20 cellular contexts compared by ENCODE assay signal in the genomic region with DNA sequence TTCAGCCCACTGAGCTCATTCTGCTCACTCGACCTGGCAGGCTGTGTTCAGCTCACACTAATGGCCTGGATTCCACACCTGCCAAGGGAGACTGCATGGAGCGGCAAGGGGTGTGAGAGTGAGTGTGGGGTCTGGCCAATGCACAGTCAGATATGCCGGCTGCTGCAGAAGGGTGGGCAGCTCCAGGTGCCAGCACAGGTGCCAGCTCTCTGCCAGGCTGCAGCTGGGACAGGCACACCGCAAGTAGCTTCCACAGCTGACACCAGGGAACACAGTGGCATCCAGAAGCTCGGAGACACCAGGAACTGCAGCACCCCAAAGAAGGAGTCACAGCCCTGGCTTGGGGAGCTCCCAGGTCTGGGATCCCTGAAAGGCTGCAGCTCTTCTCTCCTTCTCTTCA.
DNase-seq lines count a peak whose midpoint lies in the region; ATAC-seq and TF ChIP-seq lines count a peak whose summit lies in the region.
"Had no signal": no experiment of that assay in that cellular context is flagged by ENCODE, and none has a peak within 500 bp of the region (broad histone marks: within the 10 kb centered on the region; RNA-seq: fewer than 3 reads in every experiment).

No MANE protein-coding gene starts in this region.

- no peak overlapping the region for H2BK5ac ChIP-seq in trophoblast cell (ENCODE audit: low read depth, low read length, poor library complexity)

- intact Hi-C loops in right cardiac atrium (cut with DNase I): no loop called here
- intact Hi-C loops in cardiac septum (cut with DNase I): no loop called here
- intact Hi-C loops in lower leg skin (cut with DNase I; ENCODE audit: low total_unique reads): no loop called here

- no peak overlapping the region for H3K4ac ChIP-seq in trophoblast cell (ENCODE audit: low read depth, low read length)

- H2BK120ac ChIP-seq in trophoblast cell (ENCODE audit: insufficient read depth, low read length, poor library complexity): peak overlapping the region; percentile 28

- H3K4me1 ChIP-seq in right cardiac atrium (ENCODE audit: control insufficient read depth, insufficient read depth, low read length) (no peaks in the 10 kb centered on the region), trophoblast cell (ENCODE audit: control insufficient read depth in 1 of 2, insufficient read depth in 2 of 2, low read length in 2 of 2) (peaks cover 10 to 11% of the 10 kb centered on the region in 2 experiments)
- H3K4me1 ChIP-seq: BLaER1, Caco-2 had no signal

- ATAC-seq in right cardiac atrium (peak in 1 of 2 donors; percentile 33), HG02938 (IDR thresholded peaks at IDR 0.05; ENCODE audit: unreplicated experiment) (no peak)
- ATAC-seq: CD8-positive, alpha-beta T cell; HCT116 had no signal

- H3K4me2 ChIP-seq in trophoblast cell (ENCODE audit: low read length): no peak overlapping the region
- H3K4me2 ChIP-seq: BLaER1 had no signal

- DNase-seq in right cardiac atrium (peak; percentile 7 to 32 (median 31)), cardiac septum (ENCODE audit: low spot score) (no peak), endothelial cell (ENCODE audit: low spot score) (no peak), mesothelial cell of epicardium (ENCODE audit: low spot score in 2 of 2, unreplicated experiment in 2 of 2) (no peak), trophoblast cell (no peak), NCI-H446 treated with DMSO at 0.1 percent for 48 hours (lab: John Stamatoyannopoulos, UW) (no peak), lower leg skin (ENCODE audit: low spot score in 2 of 2) (no peak)
- DNase-seq: Caco-2; CD4-positive, CD25-positive, alpha-beta regulatory T cell; CD8-positive, alpha-beta T cell; DMS153; DND-41; GM23248; H9 had no signal

- H3K27ac ChIP-seq in right cardiac atrium (ENCODE audit: low read length) (no peak overlapping the region), trophoblast cell (ENCODE audit: low read depth, low read length) (peak overlapping the region; percentile 60)
- H3K27ac ChIP-seq: 22Rv1, BLaER1, C4-2B, GM23248 had no signal

- peak overlapping the region; percentile 25 for H2BK12ac ChIP-seq in trophoblast cell (ENCODE audit: low read length)

- H2AFZ ChIP-seq in trophoblast cell (ENCODE audit: insufficient read depth, low read length, poor library complexity): no peak overlapping the region
- H2AFZ ChIP-seq: GM23248 had no signal

- H3K79me1 ChIP-seq in trophoblast cell (ENCODE audit: low read length): peaks cover 16% of the 10 kb centered on the region

- H3K9ac ChIP-seq in trophoblast cell (ENCODE audit: low read length): no peak overlapping the region
- H3K9ac ChIP-seq: BLaER1, GM23248 had no signal

- peaks cover 0 to 2% of the 10 kb centered on the region in 2 experiments for H3K36me3 ChIP-seq in trophoblast cell (ENCODE audit: control insufficient read depth in 1 of 2, insufficient read depth in 2 of 2, low read length in 2 of 2)
- H3K36me3 ChIP-seq: BLaER1 had no signal

- 80% methylated on average over 5 of the region's 5 CpGs for WGBS in right cardiac atrium
- no CpG with 5 or more reads among the region's 5 CpGs for WGBS in trophoblast cell (ENCODE audit: extremely low coverage, insufficient coverage, insufficient read length)
- 92 to 97% methylated on average over 5 of the region's 5 CpGs for WGBS in lower leg skin, 2 donors

- H3K23ac ChIP-seq in trophoblast cell (ENCODE audit: low read length): no peak overlapping the region

- H4K91ac ChIP-seq in trophoblast cell (ENCODE audit: low read depth, low read length): peak overlapping the region; percentile 10

- no peak for TF ChIP-seq POLR2A in lower leg skin (IDR thresholded peaks at IDR 0.05)

- no peaks in the 10 kb centered on the region for H3K79me2 ChIP-seq in trophoblast cell (ENCODE audit: control insufficient read depth, insufficient read depth, low read length, poor library complexity)

- TF ChIP-seq CTCF in endothelial cell (IDR thresholded peaks at IDR 0.05; ENCODE audit: unreplicated experiment): no peak
- no peak for TF ChIP-seq CTCF in mesothelial cell of epicardium (IDR thresholded peaks at IDR 0.05; ENCODE audit: unreplicated experiment)
- no peak for TF ChIP-seq CTCF in lower leg skin (IDR thresholded peaks at IDR 0.05)

- H3K27me3 ChIP-seq in right cardiac atrium (ENCODE audit: control insufficient read depth, insufficient read depth) (no peaks in the 10 kb centered on the region), trophoblast cell (ENCODE audit: insufficient read depth, low read length) (no peaks in the 10 kb centered on the region)
- H3K27me3 ChIP-seq: BLaER1 had no signal

- H4K8ac ChIP-seq in trophoblast cell (ENCODE audit: low read depth, low read length): no peak overlapping the region

- no peak overlapping the region for H4K12ac ChIP-seq in trophoblast cell (ENCODE audit: low read depth, low read length)

- H3K36me3 Mint-ChIP-seq in endothelial cell (ENCODE audit: low read depth, unreplicated experiment) (peaks cover 15% of the 10 kb centered on the region), mesothelial cell of epicardium (peaks cover 17% of the 10 kb centered on the region)
- H3K36me3 Mint-ChIP-seq: CD4-positive, CD25-positive, alpha-beta regulatory T cell; CD8-positive, alpha-beta T cell had no signal

- H3K4me1 Mint-ChIP-seq in endothelial cell (ENCODE audit: unreplicated experiment): no peaks in the 10 kb centered on the region
- peaks cover 25% of the 10 kb centered on the region for H3K4me1 Mint-ChIP-seq in mesothelial cell of epicardium
- H3K4me1 Mint-ChIP-seq: B cell; CD4-positive, CD25-positive, alpha-beta regulatory T cell; H9 had no signal

- H3K18ac ChIP-seq in trophoblast cell (ENCODE audit: low read length): peak overlapping the region; percentile 6

- H3K9me3 ChIP-seq in right cardiac atrium (ENCODE audit: control insufficient read depth, low read length): no peaks in the 10 kb centered on the region
- H3K9me3 ChIP-seq in trophoblast cell (ENCODE audit: insufficient read depth, low read depth, low read length): peaks cover 2% of the 10 kb centered on the region
- H3K9me3 ChIP-seq: Caco-2 had no signal

- H3K27me3 Mint-ChIP-seq in endothelial cell (ENCODE audit: unreplicated experiment) (peaks cover 3% of the 10 kb centered on the region), mesothelial cell of epicardium (ENCODE audit: low read depth) (no peaks in the 10 kb centered on the region)
- H3K27me3 Mint-ChIP-seq: B cell had no signal

- H3K27ac Mint-ChIP-seq in endothelial cell (ENCODE audit: unreplicated experiment): no peak overlapping the region
- H3K27ac Mint-ChIP-seq in mesothelial cell of epicardium: peak overlapping the region; percentile 75
- H3K27ac Mint-ChIP-seq: B cell; CD4-positive, CD25-positive, alpha-beta regulatory T cell; CD8-positive, alpha-beta T cell had no signal

- H2AK5ac ChIP-seq in trophoblast cell (ENCODE audit: low read length): peak overlapping the region; percentile 80

- H3K9me3 Mint-ChIP-seq in endothelial cell (ENCODE audit: unreplicated experiment) (no peaks in the 10 kb centered on the region), mesothelial cell of epicardium (peaks cover 15% of the 10 kb centered on the region)

- H3K4me3 ChIP-seq in right cardiac atrium (ENCODE audit: low read length): no peak overlapping the region
- H3K4me3 ChIP-seq in trophoblast cell (ENCODE audit: low read depth, low read length): no peak overlapping the region
- no peak overlapping the region for H3K4me3 ChIP-seq in lower leg skin (ENCODE audit: low read depth, poor library complexity, severe bottlenecking)
- H3K4me3 ChIP-seq: BLaER1, GM23248 had no signal

- peak overlapping the region; percentile 41 for H3K14ac ChIP-seq in trophoblast cell (ENCODE audit: low read length)

- H3K4me3 Mint-ChIP-seq in endothelial cell (ENCODE audit: unreplicated experiment): peak overlapping the region; percentile 71
- no peak overlapping the region for H3K4me3 Mint-ChIP-seq in mesothelial cell of epicardium
- H3K4me3 Mint-ChIP-seq: B cell; CD4-positive, CD25-positive, alpha-beta regulatory T cell; CD8-positive, alpha-beta T cell; H9 had no signal

Comparison
In these comparisons a context has a peak if more than half of its experiments do, and no peak if none do; other contexts are left out.
1. DNase-seq: peak in right cardiac atrium (3 of 3); none in cardiac septum (single experiment), endothelial cell (single experiment), mesothelial cell of epicardium (0 of 2), trophoblast cell (0 of 2), NCI-H446 treated with DMSO at 0.1 percent for 48 hours (single experiment) and lower leg skin (0 of 2).